Comparison of ENCODE assay signal across 1 cellular context in the genomic region with DNA sequence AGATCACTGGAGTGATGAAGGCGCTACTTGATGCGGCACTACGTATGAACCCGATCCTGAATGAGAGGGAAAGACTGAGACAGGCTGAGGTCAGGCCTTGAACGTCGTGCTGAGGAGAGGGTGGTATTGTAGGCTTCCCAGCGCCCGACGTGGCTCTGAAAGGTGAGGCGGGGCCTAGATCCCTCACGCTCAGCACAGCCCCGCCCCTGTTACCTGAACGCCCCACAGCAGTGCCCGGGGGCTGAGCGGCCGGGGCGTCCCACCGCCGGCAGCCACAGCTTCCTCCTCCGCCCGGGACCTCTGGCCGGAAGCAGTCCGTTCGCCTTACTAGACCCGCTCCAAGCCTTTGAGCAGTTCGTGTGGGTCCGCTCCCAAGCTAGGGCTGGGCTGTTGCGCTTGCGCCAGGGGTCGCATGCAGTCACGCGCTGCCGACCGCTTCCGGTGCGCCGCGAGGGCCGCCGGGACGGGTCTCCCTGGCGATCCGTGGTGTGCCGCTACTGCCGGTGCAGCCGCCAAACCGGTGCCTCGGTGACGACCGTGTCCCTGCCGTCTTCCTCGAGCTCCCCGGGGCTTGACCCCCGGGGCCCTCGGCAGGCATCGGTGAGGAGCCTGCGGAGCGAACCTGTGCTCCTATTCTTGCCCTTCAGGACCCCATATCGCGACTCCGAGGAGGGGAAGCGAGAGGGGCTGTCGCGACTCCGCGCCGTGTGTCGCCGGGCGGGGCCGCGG.
TF ChIP-seq lines count a peak whose summit lies in the region.

A gene with protein sequence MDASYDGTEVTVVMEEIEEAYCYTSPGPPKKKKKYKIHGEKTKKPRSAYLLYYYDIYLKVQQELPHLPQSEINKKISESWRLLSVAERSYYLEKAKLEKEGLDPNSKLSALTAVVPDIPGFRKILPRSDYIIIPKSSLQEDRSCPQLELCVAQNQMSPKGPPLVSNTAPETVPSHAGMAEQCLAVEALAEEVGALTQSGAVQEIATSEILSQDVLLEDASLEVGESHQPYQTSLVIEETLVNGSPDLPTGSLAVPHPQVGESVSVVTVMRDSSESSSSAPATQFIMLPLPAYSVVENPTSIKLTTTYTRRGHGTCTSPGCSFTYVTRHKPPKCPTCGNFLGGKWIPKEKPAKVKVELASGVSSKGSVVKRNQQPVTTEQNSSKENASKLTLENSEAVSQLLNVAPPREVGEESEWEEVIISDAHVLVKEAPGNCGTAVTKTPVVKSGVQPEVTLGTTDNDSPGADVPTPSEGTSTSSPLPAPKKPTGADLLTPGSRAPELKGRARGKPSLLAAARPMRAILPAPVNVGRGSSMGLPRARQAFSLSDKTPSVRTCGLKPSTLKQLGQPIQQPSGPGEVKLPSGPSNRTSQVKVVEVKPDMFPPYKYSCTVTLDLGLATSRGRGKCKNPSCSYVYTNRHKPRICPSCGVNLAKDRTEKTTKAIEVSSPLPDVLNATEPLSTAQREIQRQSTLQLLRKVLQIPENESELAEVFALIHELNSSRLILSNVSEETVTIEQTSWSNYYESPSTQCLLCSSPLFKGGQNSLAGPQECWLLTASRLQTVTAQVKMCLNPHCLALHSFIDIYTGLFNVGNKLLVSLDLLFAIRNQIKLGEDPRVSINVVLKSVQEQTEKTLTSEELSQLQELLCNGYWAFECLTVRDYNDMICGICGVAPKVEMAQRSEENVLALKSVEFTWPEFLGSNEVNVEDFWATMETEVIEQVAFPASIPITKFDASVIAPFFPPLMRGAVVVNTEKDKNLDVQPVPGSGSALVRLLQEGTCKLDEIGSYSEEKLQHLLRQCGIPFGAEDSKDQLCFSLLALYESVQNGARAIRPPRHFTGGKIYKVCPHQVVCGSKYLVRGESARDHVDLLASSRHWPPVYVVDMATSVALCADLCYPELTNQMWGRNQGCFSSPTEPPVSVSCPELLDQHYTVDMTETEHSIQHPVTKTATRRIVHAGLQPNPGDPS (N-terminal part only) (plus strand): TSS at position 479 of the 729 bp plus-strand sequence. CDS start 4,114 bp downstream, outside the sequence.
Gene TIGD6 (minus strand): TSS at position 394 of the 729 bp plus-strand sequence. CDS start 4,306 bp downstream, outside the sequence.

TF ChIP-seq in HepG2, 621 proteins besides CTCF, POLR2A, EP300 and RAD21 (continued from another document and continues in another):
- TF ChIP-seq, protein P1, sequence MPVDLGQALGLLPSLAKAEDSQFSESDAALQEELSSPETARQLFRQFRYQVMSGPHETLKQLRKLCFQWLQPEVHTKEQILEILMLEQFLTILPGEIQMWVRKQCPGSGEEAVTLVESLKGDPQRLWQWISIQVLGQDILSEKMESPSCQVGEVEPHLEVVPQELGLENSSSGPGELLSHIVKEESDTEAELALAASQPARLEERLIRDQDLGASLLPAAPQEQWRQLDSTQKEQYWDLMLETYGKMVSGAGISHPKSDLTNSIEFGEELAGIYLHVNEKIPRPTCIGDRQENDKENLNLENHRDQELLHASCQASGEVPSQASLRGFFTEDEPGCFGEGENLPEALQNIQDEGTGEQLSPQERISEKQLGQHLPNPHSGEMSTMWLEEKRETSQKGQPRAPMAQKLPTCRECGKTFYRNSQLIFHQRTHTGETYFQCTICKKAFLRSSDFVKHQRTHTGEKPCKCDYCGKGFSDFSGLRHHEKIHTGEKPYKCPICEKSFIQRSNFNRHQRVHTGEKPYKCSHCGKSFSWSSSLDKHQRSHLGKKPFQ (CRISPR knock-in tag; IDR thresholded peaks at IDR 0.05; ENCODE audit: insufficient replicate concordance), result no peak
- TF ChIP-seq ZNF460 (CRISPR knock-in tag; IDR thresholded peaks at IDR 0.05; ENCODE audit: borderline replicate concordance) (no peak; the same call in 1 of the 2 replicates), PPARG (CRISPR knock-in tag; conservative IDR thresholded peaks at IDR 0.05) (no peak; the same call in 1 of the 2 replicates), ZNF230 (CRISPR knock-in tag; IDR thresholded peaks at IDR 0.05) (no peak), NBN (conservative IDR thresholded peaks at IDR 0.05) (no peak), ZNF772 (CRISPR knock-in tag; IDR thresholded peaks at IDR 0.05) (peak; percentile 90), HOXA9 (CRISPR knock-in tag; IDR thresholded peaks at IDR 0.05; ENCODE audit: borderline replicate concordance) (peak; percentile 55; the same call in 1 of the 2 replicates), ZNF484 (CRISPR knock-in tag; IDR thresholded peaks at IDR 0.05; ENCODE audit: borderline replicate concordance, low read depth) (no peak), NR2C2 (CRISPR knock-in tag; IDR thresholded peaks at IDR 0.05; ENCODE audit: borderline replicate concordance) (peak; percentile 99), ZNF644 (CRISPR knock-in tag; IDR thresholded peaks at IDR 0.05; ENCODE audit: low read depth) (no peak), SP4 (CRISPR knock-in tag; IDR thresholded peaks at IDR 0.05) (peak; percentile 80), MBD4 (IDR thresholded peaks at IDR 0.05; ENCODE audit: borderline replicate concordance, low read length) (no peak), ZNF17 (CRISPR knock-in tag; IDR thresholded peaks at IDR 0.05) (no peak), ZBTB38 (CRISPR knock-in tag; IDR thresholded peaks at IDR 0.05) (peak; percentile 84; the same call in 1 of the 2 replicates), ZNF570 (CRISPR knock-in tag; IDR thresholded peaks at IDR 0.05; ENCODE audit: borderline replicate concordance) (no peak), FOXK2 (IDR thresholded peaks at IDR 0.05) (no peak), ZNF510 (CRISPR knock-in tag; IDR thresholded peaks at IDR 0.05; ENCODE audit: low read depth) (peak; percentile 68; the same call in 1 of the 2 replicates), TIGD3 (CRISPR knock-in tag; IDR thresholded peaks at IDR 0.05; ENCODE audit: borderline replicate concordance) (peak; percentile 84; the same call in 1 of the 2 replicates), GZF1 (CRISPR knock-in tag; IDR thresholded peaks at IDR 0.05) (peak; percentile 79; the same call in 1 of the 2 replicates), PCBP2 (optimal IDR thresholded peaks at IDR 0.05; ENCODE audit: low read depth, low read length, poor library complexity, severe bottlenecking) (no peak), TCF7 (IDR thresholded peaks at IDR 0.05; ENCODE audit: low read depth) (no peak), ZNF776 (CRISPR knock-in tag; IDR thresholded peaks at IDR 0.05) (peak; percentile 28; the same call in 1 of the 2 replicates)
- TF ChIP-seq, protein P2, sequence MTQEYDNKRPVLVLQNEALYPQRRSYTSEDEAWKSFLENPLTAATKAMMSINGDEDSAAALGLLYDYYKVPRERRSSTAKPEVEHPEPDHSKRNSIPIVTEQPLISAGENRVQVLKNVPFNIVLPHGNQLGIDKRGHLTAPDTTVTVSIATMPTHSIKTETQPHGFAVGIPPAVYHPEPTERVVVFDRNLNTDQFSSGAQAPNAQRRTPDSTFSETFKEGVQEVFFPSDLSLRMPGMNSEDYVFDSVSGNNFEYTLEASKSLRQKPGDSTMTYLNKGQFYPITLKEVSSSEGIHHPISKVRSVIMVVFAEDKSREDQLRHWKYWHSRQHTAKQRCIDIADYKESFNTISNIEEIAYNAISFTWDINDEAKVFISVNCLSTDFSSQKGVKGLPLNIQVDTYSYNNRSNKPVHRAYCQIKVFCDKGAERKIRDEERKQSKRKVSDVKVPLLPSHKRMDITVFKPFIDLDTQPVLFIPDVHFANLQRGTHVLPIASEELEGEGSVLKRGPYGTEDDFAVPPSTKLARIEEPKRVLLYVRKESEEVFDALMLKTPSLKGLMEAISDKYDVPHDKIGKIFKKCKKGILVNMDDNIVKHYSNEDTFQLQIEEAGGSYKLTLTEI (CRISPR knock-in tag; conservative IDR thresholded peaks at IDR 0.05), result no peak
- TF ChIP-seq, protein P3, sequence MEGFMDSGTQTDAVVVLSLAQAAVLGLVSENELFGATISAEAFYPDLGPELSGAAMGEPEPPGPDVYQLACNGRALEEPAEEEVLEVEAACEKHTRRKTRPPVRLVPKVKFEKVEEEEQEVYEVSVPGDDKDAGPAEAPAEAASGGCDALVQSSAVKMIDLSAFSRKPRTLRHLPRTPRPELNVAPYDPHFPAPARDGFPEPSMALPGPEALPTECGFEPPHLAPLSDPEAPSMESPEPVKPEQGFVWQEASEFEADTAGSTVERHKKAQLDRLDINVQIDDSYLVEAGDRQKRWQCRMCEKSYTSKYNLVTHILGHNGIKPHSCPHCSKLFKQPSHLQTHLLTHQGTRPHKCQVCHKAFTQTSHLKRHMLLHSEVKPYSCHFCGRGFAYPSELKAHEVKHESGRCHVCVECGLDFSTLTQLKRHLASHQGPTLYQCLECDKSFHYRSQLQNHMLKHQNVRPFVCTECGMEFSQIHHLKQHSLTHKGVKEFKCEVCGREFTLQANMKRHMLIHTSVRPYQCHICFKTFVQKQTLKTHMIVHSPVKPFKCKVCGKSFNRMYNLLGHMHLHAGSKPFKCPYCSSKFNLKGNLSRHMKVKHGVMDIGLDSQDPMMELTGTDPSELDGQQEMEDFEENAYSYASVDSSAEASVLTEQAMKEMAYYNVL (CRISPR knock-in tag; IDR thresholded peaks at IDR 0.05; ENCODE audit: borderline replicate concordance), result no peak
- TF ChIP-seq, protein P4, sequence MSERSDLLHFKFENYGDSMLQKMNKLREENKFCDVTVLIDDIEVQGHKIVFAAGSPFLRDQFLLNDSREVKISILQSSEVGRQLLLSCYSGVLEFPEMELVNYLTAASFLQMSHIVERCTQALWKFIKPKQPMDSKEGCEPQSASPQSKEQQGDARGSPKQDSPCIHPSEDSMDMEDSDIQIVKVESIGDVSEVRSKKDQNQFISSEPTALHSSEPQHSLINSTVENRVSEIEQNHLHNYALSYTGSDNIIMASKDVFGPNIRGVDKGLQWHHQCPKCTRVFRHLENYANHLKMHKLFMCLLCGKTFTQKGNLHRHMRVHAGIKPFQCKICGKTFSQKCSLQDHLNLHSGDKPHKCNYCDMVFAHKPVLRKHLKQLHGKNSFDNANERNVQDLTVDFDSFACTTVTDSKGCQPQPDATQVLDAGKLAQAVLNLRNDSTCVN (CRISPR knock-in tag; IDR thresholded peaks at IDR 0.05; ENCODE audit: borderline replicate concordance), result no peak; the same call in 1 of the 2 replicates
- TF ChIP-seq, protein P5, sequence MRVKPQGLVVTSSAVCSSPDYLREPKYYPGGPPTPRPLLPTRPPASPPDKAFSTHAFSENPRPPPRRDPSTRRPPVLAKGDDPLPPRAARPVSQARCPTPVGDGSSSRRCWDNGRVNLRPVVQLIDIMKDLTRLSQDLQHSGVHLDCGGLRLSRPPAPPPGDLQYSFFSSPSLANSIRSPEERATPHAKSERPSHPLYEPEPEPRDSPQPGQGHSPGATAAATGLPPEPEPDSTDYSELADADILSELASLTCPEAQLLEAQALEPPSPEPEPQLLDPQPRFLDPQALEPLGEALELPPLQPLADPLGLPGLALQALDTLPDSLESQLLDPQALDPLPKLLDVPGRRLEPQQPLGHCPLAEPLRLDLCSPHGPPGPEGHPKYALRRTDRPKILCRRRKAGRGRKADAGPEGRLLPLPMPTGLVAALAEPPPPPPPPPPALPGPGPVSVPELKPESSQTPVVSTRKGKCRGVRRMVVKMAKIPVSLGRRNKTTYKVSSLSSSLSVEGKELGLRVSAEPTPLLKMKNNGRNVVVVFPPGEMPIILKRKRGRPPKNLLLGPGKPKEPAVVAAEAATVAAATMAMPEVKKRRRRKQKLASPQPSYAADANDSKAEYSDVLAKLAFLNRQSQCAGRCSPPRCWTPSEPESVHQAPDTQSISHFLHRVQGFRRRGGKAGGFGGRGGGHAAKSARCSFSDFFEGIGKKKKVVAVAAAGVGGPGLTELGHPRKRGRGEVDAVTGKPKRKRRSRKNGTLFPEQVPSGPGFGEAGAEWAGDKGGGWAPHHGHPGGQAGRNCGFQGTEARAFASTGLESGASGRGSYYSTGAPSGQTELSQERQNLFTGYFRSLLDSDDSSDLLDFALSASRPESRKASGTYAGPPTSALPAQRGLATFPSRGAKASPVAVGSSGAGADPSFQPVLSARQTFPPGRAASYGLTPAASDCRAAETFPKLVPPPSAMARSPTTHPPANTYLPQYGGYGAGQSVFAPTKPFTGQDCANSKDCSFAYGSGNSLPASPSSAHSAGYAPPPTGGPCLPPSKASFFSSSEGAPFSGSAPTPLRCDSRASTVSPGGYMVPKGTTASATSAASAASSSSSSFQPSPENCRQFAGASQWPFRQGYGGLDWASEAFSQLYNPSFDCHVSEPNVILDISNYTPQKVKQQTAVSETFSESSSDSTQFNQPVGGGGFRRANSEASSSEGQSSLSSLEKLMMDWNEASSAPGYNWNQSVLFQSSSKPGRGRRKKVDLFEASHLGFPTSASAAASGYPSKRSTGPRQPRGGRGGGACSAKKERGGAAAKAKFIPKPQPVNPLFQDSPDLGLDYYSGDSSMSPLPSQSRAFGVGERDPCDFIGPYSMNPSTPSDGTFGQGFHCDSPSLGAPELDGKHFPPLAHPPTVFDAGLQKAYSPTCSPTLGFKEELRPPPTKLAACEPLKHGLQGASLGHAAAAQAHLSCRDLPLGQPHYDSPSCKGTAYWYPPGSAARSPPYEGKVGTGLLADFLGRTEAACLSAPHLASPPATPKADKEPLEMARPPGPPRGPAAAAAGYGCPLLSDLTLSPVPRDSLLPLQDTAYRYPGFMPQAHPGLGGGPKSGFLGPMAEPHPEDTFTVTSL (CRISPR knock-in tag; IDR thresholded peaks at IDR 0.05; ENCODE audit: borderline replicate concordance), result 0 out of 2 replicates have a peak, but pooled peaks have one; percentile 32
- TF ChIP-seq, protein P6, sequence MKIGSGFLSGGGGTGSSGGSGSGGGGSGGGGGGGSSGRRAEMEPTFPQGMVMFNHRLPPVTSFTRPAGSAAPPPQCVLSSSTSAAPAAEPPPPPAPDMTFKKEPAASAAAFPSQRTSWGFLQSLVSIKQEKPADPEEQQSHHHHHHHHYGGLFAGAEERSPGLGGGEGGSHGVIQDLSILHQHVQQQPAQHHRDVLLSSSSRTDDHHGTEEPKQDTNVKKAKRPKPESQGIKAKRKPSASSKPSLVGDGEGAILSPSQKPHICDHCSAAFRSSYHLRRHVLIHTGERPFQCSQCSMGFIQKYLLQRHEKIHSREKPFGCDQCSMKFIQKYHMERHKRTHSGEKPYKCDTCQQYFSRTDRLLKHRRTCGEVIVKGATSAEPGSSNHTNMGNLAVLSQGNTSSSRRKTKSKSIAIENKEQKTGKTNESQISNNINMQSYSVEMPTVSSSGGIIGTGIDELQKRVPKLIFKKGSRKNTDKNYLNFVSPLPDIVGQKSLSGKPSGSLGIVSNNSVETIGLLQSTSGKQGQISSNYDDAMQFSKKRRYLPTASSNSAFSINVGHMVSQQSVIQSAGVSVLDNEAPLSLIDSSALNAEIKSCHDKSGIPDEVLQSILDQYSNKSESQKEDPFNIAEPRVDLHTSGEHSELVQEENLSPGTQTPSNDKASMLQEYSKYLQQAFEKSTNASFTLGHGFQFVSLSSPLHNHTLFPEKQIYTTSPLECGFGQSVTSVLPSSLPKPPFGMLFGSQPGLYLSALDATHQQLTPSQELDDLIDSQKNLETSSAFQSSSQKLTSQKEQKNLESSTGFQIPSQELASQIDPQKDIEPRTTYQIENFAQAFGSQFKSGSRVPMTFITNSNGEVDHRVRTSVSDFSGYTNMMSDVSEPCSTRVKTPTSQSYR (CRISPR knock-in tag; IDR thresholded peaks at IDR 0.05; ENCODE audit: borderline replicate concordance), result 0 out of 2 replicates have a peak, but pooled peaks have one; percentile 26
